Comparison of ENCODE assay signal across 27 cellular contexts in genomic region chr13:113332615-113333014, GRCh38. TPM values are rescaled to one million over a fixed set of nuclear protein-coding genes. Genes with fewer than 3 reads are reported as not detected.
"Had no signal": no experiment of that assay in that cellular context is flagged by ENCODE, and none has a peak within 500 bp of the region (broad histone marks: within the 10 kb centered on the region; RNA-seq: fewer than 3 reads in every experiment).

No MANE protein-coding gene starts in this region.

- H3K27me3 ChIP-seq: esophagus muscularis mucosa, gastroesophageal sphincter, pancreas, suprapubic skin, thyroid gland, upper lobe of left lung, uterus had no signal

- H3K4me3 ChIP-seq: dorsolateral prefrontal cortex, esophagus muscularis mucosa, gastroesophageal sphincter, mucosa of descending colon, pancreas, suprapubic skin, thyroid gland, upper lobe of left lung, uterus had no signal

- H3K4me3 Mint-ChIP-seq: immature natural killer cell; natural killer cell; stimulated activated effector memory CD8-positive, alpha-beta T cell treated with anti-CD3 and anti-CD28 coated beads, Interleukin-12 subunit alpha, Interleukin-12 subunit beta, amount 100 ng/mL, for 72 hours had no signal

- H3K27ac Mint-ChIP-seq: natural killer cell; progenitor cell of endocrine pancreas; stimulated activated effector memory CD8-positive, alpha-beta T cell treated with anti-CD3 and anti-CD28 coated beads, Interleukin-12 subunit alpha, Interleukin-12 subunit beta, amount 100 ng/mL, for 72 hours had no signal

- H3K4me1 ChIP-seq: esophagus muscularis mucosa, gastroesophageal sphincter, pancreas, thyroid gland, upper lobe of left lung, uterus had no signal

- H3K36me3 ChIP-seq: pancreas, suprapubic skin, thyroid gland, upper lobe of left lung, uterus had no signal

- FAIRE-seq: endometrium, keratinocyte, pancreas, small intestine had no signal

- H3K27ac ChIP-seq: dorsolateral prefrontal cortex, epithelial cell of prostate, esophagus muscularis mucosa, gastroesophageal sphincter, pancreas, suprapubic skin, thyroid gland, upper lobe of left lung, uterus had no signal

- H3K9me3 Mint-ChIP-seq: immature natural killer cell; natural killer cell; stimulated activated effector memory CD8-positive, alpha-beta T cell treated with anti-CD3 and anti-CD28 coated beads, Interleukin-12 subunit alpha, Interleukin-12 subunit beta, amount 100 ng/mL, for 72 hours had no signal

- DNase-seq: cortex of kidney; dorsolateral prefrontal cortex; effector CD8-positive, alpha-beta T cell; foreskin fibroblast; immature natural killer cell; left cardiac atrium; mammary epithelial cell; mucosa of descending colon; natural killer cell; occipital lobe; right cardiac atrium; small intestine; stimulated activated CD4-positive, alpha-beta T cell treated with anti-CD3 and anti-CD28 coated beads, Interleukin-4, amount 100 ng/mL, for 1 hour; stimulated activated CD8-positive, alpha-beta memory T cell treated with anti-CD3 and anti-CD28 coated beads, Interleukin-4, amount 100 ng/mL, for 48 hours; stimulated activated naive CD8-positive, alpha-beta T cell treated with anti-CD3 and anti-CD28 coated beads, Interleukin-15, Interleukin-2, amounts not matched to agents 100 U/mL and 50 U/mL, for 24 hours; thyroid gland; upper lobe of left lung; uterus had no signal

- H3K9me3 ChIP-seq: esophagus muscularis mucosa, gastroesophageal sphincter, mucosa of descending colon, pancreas, suprapubic skin, thyroid gland, upper lobe of left lung, uterus had no signal

- H3K27me3 Mint-ChIP-seq: progenitor cell of endocrine pancreas had no signal

- H3K36me3 Mint-ChIP-seq: immature natural killer cell; natural killer cell; stimulated activated effector memory CD8-positive, alpha-beta T cell treated with anti-CD3 and anti-CD28 coated beads, Interleukin-12 subunit alpha, Interleukin-12 subunit beta, amount 100 ng/mL, for 72 hours had no signal

- ATAC-seq: gastroesophageal sphincter; left cardiac atrium; mucosa of descending colon; pancreas; right cardiac atrium; stimulated activated effector memory CD8-positive, alpha-beta T cell treated with anti-CD3 and anti-CD28 coated beads, Interleukin-12 subunit alpha, Interleukin-12 subunit beta, amount 100 ng/mL, for 72 hours had no signal

RNA-seq across cellular contexts. Expression of gene GRTP1, which starts 31.3 kb away (rescaled TPM):
- total RNA-seq: natural killer cell had no signal
